In the genomic region with DNA sequence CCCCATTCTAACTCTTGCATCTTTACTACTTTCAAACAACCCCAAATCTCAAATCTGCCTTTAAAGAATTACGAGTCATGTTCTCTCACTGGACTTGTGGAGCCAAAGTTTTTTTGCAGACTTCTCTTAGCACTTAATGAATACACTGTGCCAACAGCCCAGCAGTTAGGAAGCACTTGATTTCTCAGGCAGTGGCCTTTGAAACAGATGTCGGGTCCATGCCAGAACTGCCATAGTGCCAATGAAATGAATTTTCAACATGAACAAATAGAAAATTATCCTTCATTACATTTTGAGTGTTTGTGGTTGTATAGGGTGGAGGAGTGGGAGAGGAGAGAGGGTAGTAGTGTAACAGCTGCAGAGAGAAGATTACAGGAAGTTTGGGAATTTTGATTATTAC, we compare ENCODE assay signal across 31 cellular contexts. TPM values are rescaled to one million over a fixed set of nuclear protein-coding genes. Genes with fewer than 3 reads are reported as not detected.
DNase-seq lines count a peak whose midpoint lies in the region; TF ChIP-seq lines count a peak whose summit lies in the region.
"Had no signal": no experiment of that assay in that cellular context is flagged by ENCODE, and none has a peak within 500 bp of the region (broad histone marks: within the 10 kb centered on the region; RNA-seq: fewer than 3 reads in every experiment).

No MANE protein-coding gene starts in this region.

- TF ChIP-seq CTCF in AG10803 (conservative IDR thresholded peaks at IDR 0.05; ENCODE audit: low read length) = no peak
- TF ChIP-seq CTCF in nephron progenitor cell (IDR thresholded peaks at IDR 0.05) = no peak
- no peak for TF ChIP-seq CTCF in ascending aorta (IDR thresholded peaks at IDR 0.05)

- no peaks in the 10 kb centered on the region for H3K27me3 Mint-ChIP-seq in nephron progenitor cell (ENCODE audit: low read depth, poor library complexity)
- H3K27me3 Mint-ChIP-seq: activated CD4-positive, alpha-beta T cell treated with anti-CD3 and anti-CD28 coated beads for 36 hours; B cell; CD4-positive, alpha-beta memory T cell; stimulated activated naive B cell treated with anti-CD40 and anti-IgM and Interleukin-4, amounts not matched to agents 10 μg/mL and 1 μg/mL and 100 μg/mL, for 72 hours had no signal

- DNase-seq in AG10803 (ENCODE audit: low read depth) (peak; percentile 25), NCI-H2081 (lab: John Stamatoyannopoulos, UW) (peak; percentile 25 to 67), fibroblast of peridontal ligament (ENCODE audit: extremely low read depth) (peak; percentile 61), nephron progenitor cell (no peak), iPS-NIHi7 (ENCODE audit: extremely low spot score) (no peak), NK-92 (lab: John Stamatoyannopoulos, UW; ENCODE audit: unreplicated experiment) (no peak), NCI-H2107 treated with DMSO at 0.1 percent for 48 hours (lab: John Stamatoyannopoulos, UW; ENCODE audit: unreplicated experiment) (no peak), ascending aorta (ENCODE audit: low spot score in 2 of 2) (no peak)
- DNase-seq: activated CD4-positive, alpha-beta T cell treated with anti-CD3 and anti-CD28 coated beads for 36 hours; activated CD8-positive, alpha-beta T cell treated with anti-CD3 and anti-CD28 coated beads, Interleukin-2, amount 10 ng/mL, durations not matched to agents 7 days and 5 days; activated naive CD4-positive, alpha-beta T cell treated with anti-CD3 and anti-CD28 coated beads, Interleukin-2, amount 50 U/mL, for 16 hours; amygdala; CD4-positive, alpha-beta memory T cell; colonic mucosa; effector CD4-positive, alpha-beta T cell; GM23248; NCI-H1694; NCI-H2227 treated with DMSO at 0.1 percent for 48 hours; NCI-H526 treated with DMSO at 0.1 percent for 48 hours; nucleus accumbens; stimulated activated naive B cell treated with anti-CD40 and anti-IgM and Interleukin-4, amounts not matched to agents 10 μg/mL and 1 μg/mL and 100 μg/mL, for 72 hours; substantia nigra; SW 1271; T-helper 9 cell; upper lobe of right lung had no signal

- peak overlapping the region; percentile 34 for H3K27ac Mint-ChIP-seq in nephron progenitor cell
- H3K27ac Mint-ChIP-seq: activated CD4-positive, alpha-beta T cell treated with anti-CD3 and anti-CD28 coated beads for 36 hours; activated CD8-positive, alpha-beta T cell treated with anti-CD3 and anti-CD28 coated beads, Interleukin-2, amount 10 ng/mL, durations not matched to agents 7 days and 5 days; activated T-helper 2 cell treated with anti-CD3 and anti-CD28 coated beads, Interferon-gamma antibody, Interleukin-2, Interleukin-4, amounts not matched to agents 10 μg/mL and 5 μg/mL and 100 μg/mL, durations not matched to agents 14 hours and 24 hours and 36 hours; B cell; stimulated activated naive B cell treated with anti-CD40 and anti-IgM and Interleukin-4, amounts not matched to agents 10 μg/mL and 1 μg/mL and 100 μg/mL, for 72 hours had no signal

- no peaks in the 10 kb centered on the region for H3K9me3 Mint-ChIP-seq in nephron progenitor cell
- H3K9me3 Mint-ChIP-seq: activated T-helper 2 cell treated with anti-CD3 and anti-CD28 coated beads, Interferon-gamma antibody, Interleukin-2, Interleukin-4, amounts not matched to agents 10 μg/mL and 5 μg/mL and 100 μg/mL, durations not matched to agents 14 hours and 24 hours and 36 hours; CD4-positive, alpha-beta memory T cell; stimulated activated naive B cell treated with anti-CD40 and anti-IgM and Interleukin-4, amounts not matched to agents 10 μg/mL and 1 μg/mL and 100 μg/mL, for 72 hours had no signal

- H3K36me3 Mint-ChIP-seq in nephron progenitor cell (ENCODE audit: low read depth) = peaks cover 17% of the 10 kb centered on the region

- H3K4me3 ChIP-seq in AG10803 (ENCODE audit: low read length) (no peak overlapping the region), ascending aorta (no peak overlapping the region)
- H3K4me3 ChIP-seq: colonic mucosa, GM23248, skin epidermis, upper lobe of right lung had no signal

- no peaks in the 10 kb centered on the region for H3K9me3 ChIP-seq in ascending aorta
- H3K9me3 ChIP-seq: colonic mucosa, upper lobe of right lung had no signal

- peaks cover 11 to 25% of the 10 kb centered on the region in 2 donors for H3K36me3 ChIP-seq in ascending aorta
- H3K36me3 ChIP-seq: colonic mucosa had no signal

- H3K4me1 Mint-ChIP-seq in nephron progenitor cell = peaks cover 11% of the 10 kb centered on the region

- peaks cover 0 to 5% of the 10 kb centered on the region in 2 donors for H3K4me1 ChIP-seq in ascending aorta
- H3K4me1 ChIP-seq: colonic mucosa had no signal

- intact Hi-C loops in ascending aorta (cut with DNase I) = no loop called here

- no peak overlapping the region for H3K27ac ChIP-seq in ascending aorta
- H3K27ac ChIP-seq: colonic mucosa, GM23248, skin epidermis, upper lobe of right lung, VCaP had no signal

- H3K4me3 Mint-ChIP-seq in nephron progenitor cell = no peak overlapping the region
- H3K4me3 Mint-ChIP-seq: activated CD4-positive, alpha-beta T cell treated with anti-CD3 and anti-CD28 coated beads for 36 hours; activated CD8-positive, alpha-beta T cell treated with anti-CD3 and anti-CD28 coated beads, Interleukin-2, amount 10 ng/mL, durations not matched to agents 7 days and 5 days; B cell; CD4-positive, alpha-beta memory T cell; stimulated activated naive B cell treated with anti-CD40 and anti-IgM and Interleukin-4, amounts not matched to agents 10 μg/mL and 1 μg/mL and 100 μg/mL, for 72 hours had no signal

- H3K27me3 ChIP-seq in ascending aorta = no peaks in the 10 kb centered on the region
- H3K27me3 ChIP-seq: colonic mucosa, upper lobe of right lung had no signal

RNA-seq across cellular contexts. Expression of a gene that starts 5.9 kb away (rescaled TPM):
- 57.2 TPM for total RNA-seq in ascending aorta

RNA-seq across cellular contexts. Expression of a gene that starts 9.4 kb away (rescaled TPM):
- 1.4 TPM for total RNA-seq in ascending aorta
- total RNA-seq: B cell had no signal

RNA-seq across cellular contexts. Expression of a gene that starts 22.7 kb away (rescaled TPM):
- 116 TPM for total RNA-seq in ascending aorta
- total RNA-seq: activated CD4-positive, alpha-beta T cell treated with anti-CD3 and anti-CD28 coated beads for 36 hours; activated CD8-positive, alpha-beta T cell treated with anti-CD3 and anti-CD28 coated beads, Interleukin-2, amount 10 ng/mL, durations not matched to agents 7 days and 5 days; activated T-helper 2 cell treated with anti-CD3 and anti-CD28 coated beads, Interferon-gamma antibody, Interleukin-2, Interleukin-4, amounts not matched to agents 10 μg/mL and 5 μg/mL and 100 μg/mL, durations not matched to agents 14 hours and 24 hours and 36 hours; B cell; CD4-positive, alpha-beta memory T cell; glomerular endothelial cell; GM23248; mesenteric fat pad had no signal

RNA-seq across cellular contexts. Expression of a gene that starts 58.2 kb away (rescaled TPM):
- total RNA-seq in ascending aorta = 18.7 TPM

Comparison
In these comparisons a context has a peak if more than half of its experiments do, and no peak if none do; other contexts are left out.
1. DNase-seq: peak in AG10803 (single experiment), NCI-H2081 (2 of 2) and fibroblast of peridontal ligament (single experiment); none in nephron progenitor cell (single experiment), iPS-NIHi7 (single experiment), NK-92 (single experiment), NCI-H2107 treated with DMSO at 0.1 percent for 48 hours (single experiment) and ascending aorta (0 of 2).